ENCODE assay signal across 8 cellular contexts in genomic region chr18:34809697-34810096, GRCh38.
DNase-seq lines count a peak whose midpoint lies in the region; ATAC-seq, FAIRE-seq and TF ChIP-seq lines count a peak whose summit lies in the region.

No MANE protein-coding gene starts in this region.

- DNase-seq in D721Med (ENCODE audit: insufficient read length, low spot score) = no peak
- DNase-seq in HT1080 (ENCODE audit: low read depth) = peak; percentile 34
- peak; percentile 30 for DNase-seq in astrocyte of the hippocampus (ENCODE audit: low read depth, low spot score)
- no peak for DNase-seq in stimulated activated naive CD4-positive, alpha-beta T cell treated with Interleukin-2 at 50 U/mL for 16 hours (lab: John Stamatoyannopoulos, UW)
- DNase-seq in effector CD4-positive, alpha-beta T cell = no peak
- DNase-seq in stimulated activated CD4-positive, alpha-beta T cell treated with anti-CD3 and anti-CD28 coated beads, Interleukin-1b, Interleukin-23, amount 100 ng/mL, for 48 hours = no peak

- ATAC-seq in GM21786 (IDR thresholded peaks at IDR 0.05; ENCODE audit: unreplicated experiment) = no peak

- peak; percentile 61 for FAIRE-seq in D721Med (lab: Jason Lieb, UNC)

- peak; percentile 46 for TF ChIP-seq CTCF in D721Med (IDR thresholded peaks at IDR 0.05; ENCODE audit: insufficient read depth, missing control alignments)

- peak overlapping the region; percentile 65 for H3K27ac ChIP-seq in layer of hippocampus (ENCODE audit: low read depth, low read length)

- no peaks in the 10 kb centered on the region for H3K27me3 ChIP-seq in layer of hippocampus (ENCODE audit: control insufficient read depth, insufficient read depth, low read length)

Comparison
In these comparisons a context has a peak if more than half of its experiments do, and no peak if none do; other contexts are left out.
1. DNase-seq: peak in HT1080 (single experiment) and astrocyte of the hippocampus (single experiment); none in D721Med (single experiment), stimulated activated naive CD4-positive, alpha-beta T cell treated with Interleukin-2 at 50 U/mL for 16 hours (single experiment), effector CD4-positive, alpha-beta T cell (single experiment) and stimulated activated CD4-positive, alpha-beta T cell treated with anti-CD3 and anti-CD28 coated beads, Interleukin-1b, Interleukin-23, amount 100 ng/mL, for 48 hours (single experiment).